Comparison of ENCODE assay signal across 8 cellular contexts in the genomic region with DNA sequence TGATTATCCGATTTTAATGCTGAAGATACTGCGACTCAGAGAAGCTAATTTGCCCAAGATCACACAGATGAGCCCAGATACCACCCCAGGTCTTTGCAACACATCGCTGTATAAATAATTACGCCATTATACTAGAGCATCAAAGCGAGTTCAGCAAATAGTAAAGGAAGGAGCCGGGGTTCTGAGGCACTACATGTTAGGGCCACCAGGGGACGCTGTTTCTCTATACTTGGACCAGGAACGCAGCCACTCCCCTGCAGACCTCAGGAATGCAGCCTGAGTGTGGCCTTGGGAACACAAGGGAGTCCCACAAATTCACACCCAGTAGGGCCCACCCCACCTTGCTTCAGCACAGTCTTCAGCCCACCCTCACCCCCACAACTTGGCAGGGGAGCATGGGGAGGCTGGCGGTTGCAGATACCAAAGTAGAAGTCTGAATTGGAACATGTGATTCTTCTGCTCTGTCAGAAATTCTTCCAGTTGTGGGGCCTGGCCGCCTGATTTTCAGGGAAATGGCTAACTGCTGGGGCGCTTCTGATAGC.
DNase-seq lines count a peak whose midpoint lies in the region; ATAC-seq and TF ChIP-seq lines count a peak whose summit lies in the region.

No MANE protein-coding gene starts in this region.

- no peak overlapping the region for H3K4me3 ChIP-seq in muscle layer of colon (ENCODE audit: low read depth in 1 of 2, low read length in 2 of 2)

- peaks cover 31% of the 10 kb centered on the region for H3K4me1 ChIP-seq in muscle layer of colon (ENCODE audit: insufficient read depth, low read length)

- H3K36me3 ChIP-seq in muscle layer of colon (ENCODE audit: insufficient read depth, low read length) = no peaks in the 10 kb centered on the region

- H3K9ac ChIP-seq in muscle layer of colon (ENCODE audit: low read length) = no peak overlapping the region

- peak; percentile 65 for ATAC-seq in HG03571 (IDR thresholded peaks at IDR 0.05; ENCODE audit: unreplicated experiment)
- no peak for ATAC-seq in HG02588 (IDR thresholded peaks at IDR 0.05; ENCODE audit: unreplicated experiment)

- peak overlapping the region; percentile 35 for H3K27ac ChIP-seq in muscle layer of colon (ENCODE audit: low read depth, low read length)

- no peaks in the 10 kb centered on the region for H3K9me3 ChIP-seq in muscle layer of colon (ENCODE audit: low read length)

- peak; percentile 99 for TF ChIP-seq CTCF in GM12874 (IDR thresholded peaks at IDR 0.05; ENCODE audit: insufficient read depth, low read depth, low read length)

- peak; percentile 50 for DNase-seq in NOMO-1 treated with dmso at 0.1 percent for 144 hours (lab: John Stamatoyannopoulos, UW; ENCODE audit: unreplicated experiment)
- DNase-seq in activated CD8-positive, alpha-beta memory T cell treated with anti-CD3 and anti-CD28 coated beads, Interleukin-2, amount 50 U/mL, for 24 hours (ENCODE audit: extremely low read depth) = peak; percentile 52
- DNase-seq in epidermal melanocyte (ENCODE audit: insufficient read length, low spot score) = peak; percentile 73
- DNase-seq in stimulated activated CD8-positive, alpha-beta memory T cell treated with anti-CD3 and anti-CD28 coated beads, Interleukin-4, amount 100 ng/mL, for 24 hours (ENCODE audit: low read depth) = peak; percentile 60

- H3K27me3 ChIP-seq in muscle layer of colon (ENCODE audit: control insufficient read depth in 1 of 2, insufficient read depth in 2 of 2, low read length in 2 of 2) = no peaks in the 10 kb centered on the region
